22 cellular contexts compared by ENCODE assay signal in genomic region chr18:79971986-79972385, GRCh38.
"Had no signal": no experiment of that assay in that cellular context is flagged by ENCODE, and none has a peak within 500 bp of the region (broad histone marks: within the 10 kb centered on the region; RNA-seq: fewer than 3 reads in every experiment).

No MANE protein-coding gene starts in this region.

- H3K4me3 ChIP-seq: esophagus muscularis mucosa, left lung, prostate gland, SK-N-MC, smooth muscle cell, thoracic aorta had no signal

- H3K9me3 Mint-ChIP-seq: activated CD4-positive, alpha-beta memory T cell treated with anti-CD3 and anti-CD28 coated beads for 36 hours; activated T-cell treated with anti-CD3 and anti-CD28 coated beads, Interleukin-2, amount 50 U/mL, for 4 hours; stimulated activated naive CD8-positive, alpha-beta T cell treated with anti-CD3 and anti-CD28 coated beads, Interleukin-15, Interleukin-2, amounts not matched to agents 100 ng/mL and 50 ng/mL, for 24 hours had no signal

- H3K4me2 ChIP-seq: smooth muscle cell had no signal

- H3K4me1 ChIP-seq: esophagus muscularis mucosa, left lung, prostate gland had no signal

- H3K4me1 Mint-ChIP-seq: activated CD4-positive, alpha-beta T cell treated with anti-CD3 and anti-CD28 coated beads for 36 hours; nephron had no signal

- H3K27me3 ChIP-seq: esophagus muscularis mucosa, left lung had no signal

- H3K27me3 Mint-ChIP-seq: activated CD4-positive, alpha-beta memory T cell treated with anti-CD3 and anti-CD28 coated beads for 36 hours; activated CD4-positive, alpha-beta T cell treated with anti-CD3 and anti-CD28 coated beads for 36 hours; stimulated activated naive CD8-positive, alpha-beta T cell treated with anti-CD3 and anti-CD28 coated beads, Interleukin-15, Interleukin-2, amounts not matched to agents 100 ng/mL and 50 ng/mL, for 24 hours had no signal

- H3K27ac ChIP-seq: esophagus muscularis mucosa, left lung, prostate gland, SK-N-MC, thoracic aorta, WERI-Rb-1 had no signal

- FAIRE-seq: colon, kidney, urothelium cell line had no signal

- H3K9me3 ChIP-seq: esophagus muscularis mucosa, left lung, prostate gland, thoracic aorta had no signal

- H3K4me3 Mint-ChIP-seq: activated CD4-positive, alpha-beta memory T cell treated with anti-CD3 and anti-CD28 coated beads for 36 hours; activated CD4-positive, alpha-beta T cell treated with anti-CD3 and anti-CD28 coated beads for 36 hours; activated T-cell treated with anti-CD3 and anti-CD28 coated beads, Interleukin-2, amount 50 U/mL, for 4 hours; nephron; stimulated activated naive CD8-positive, alpha-beta T cell treated with anti-CD3 and anti-CD28 coated beads, Interleukin-15, Interleukin-2, amounts not matched to agents 100 ng/mL and 50 ng/mL, for 24 hours had no signal

- ATAC-seq: activated CD4-positive, alpha-beta T cell treated with anti-CD3 and anti-CD28 coated beads for 36 hours; activated T-cell treated with anti-CD3 and anti-CD28 coated beads, Interleukin-2, amount 50 U/mL, for 4 hours; left lung; right cardiac atrium had no signal

- DNase-seq: activated CD4-positive, alpha-beta memory T cell treated with anti-CD3 and anti-CD28 coated beads for 36 hours; activated CD4-positive, alpha-beta T cell treated with anti-CD3 and anti-CD28 coated beads for 36 hours; activated gamma-delta T cell; activated T-cell treated with anti-CD3 and anti-CD28 coated beads, Interleukin-2, amount 50 U/mL, for 4 hours; hippocampal formation; kidney; left lung; occipital lobe; right cardiac atrium; stimulated activated CD4-positive, alpha-beta T cell treated with anti-CD3 and anti-CD28 coated beads, Interleukin-4, amount 100 ng/mL, for 4 hours; stimulated activated CD8-positive, alpha-beta memory T cell treated with anti-CD3 and anti-CD28 coated beads, Interleukin-4, amount 100 ng/mL, for 48 hours; T-helper 1 cell; WERI-Rb-1 had no signal

- H3K27ac Mint-ChIP-seq: activated CD4-positive, alpha-beta memory T cell treated with anti-CD3 and anti-CD28 coated beads for 36 hours; activated CD4-positive, alpha-beta T cell treated with anti-CD3 and anti-CD28 coated beads for 36 hours; nephron had no signal

- H3K36me3 ChIP-seq: prostate gland had no signal
